8 cellular contexts compared by ENCODE assay signal in the genomic region with DNA sequence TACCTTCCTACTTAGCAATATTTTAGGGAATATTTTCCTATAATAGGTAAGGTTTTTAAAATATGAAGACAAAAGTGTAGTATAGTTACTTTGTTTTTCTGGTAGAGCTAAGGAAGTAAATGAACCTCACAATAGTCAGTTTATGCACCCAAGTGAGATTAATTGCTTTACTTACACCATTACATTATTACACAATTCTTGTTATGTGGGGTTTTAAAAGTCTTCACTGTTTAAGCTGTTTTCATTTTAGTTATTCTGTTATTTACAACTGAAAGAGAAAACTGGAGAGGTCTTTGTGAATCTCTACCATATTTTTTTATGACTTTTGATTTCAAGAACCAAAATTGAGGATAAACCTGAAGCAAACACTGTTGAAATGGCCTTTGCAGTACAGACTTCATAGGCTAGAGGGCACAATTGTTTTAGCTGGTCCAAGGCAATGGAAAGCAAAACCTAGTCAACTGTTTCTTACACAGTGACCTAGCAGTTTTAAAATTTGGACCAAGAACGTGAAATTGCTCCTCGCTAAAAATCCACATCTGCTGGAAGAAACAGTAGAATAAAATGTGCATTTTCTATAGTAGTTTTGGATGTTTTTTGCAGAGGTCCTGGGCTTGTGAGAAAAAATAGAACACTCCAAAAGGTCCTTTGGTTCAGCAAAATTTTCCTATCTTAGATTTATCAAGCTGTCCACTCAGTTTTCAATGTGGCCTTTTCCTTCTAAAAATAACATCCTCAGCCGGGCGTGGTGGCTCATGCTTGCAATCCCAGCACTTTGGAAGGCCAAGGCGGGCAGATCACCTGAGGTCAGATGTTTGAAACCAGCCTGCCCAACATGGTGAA.
A peak's percentile ranks its signal among the peaks of the same experiment; 100 is the strongest.
DNase-seq lines count a peak whose midpoint lies in the region; ATAC-seq and TF ChIP-seq lines count a peak whose summit lies in the region.

No MANE protein-coding gene starts in this region.

- DNase-seq in NB4 (ENCODE audit: low read depth) (peak; percentile 73), glomerular endothelial cell (ENCODE audit: extremely low read depth, low read depth, low spot score) (peak; percentile 41), NCI-H187 (lab: John Stamatoyannopoulos, UW) (no peak)

- peak overlapping the region; percentile 21 for H2AFZ ChIP-seq in parathyroid adenoma

- no peak overlapping the region for H3K9ac ChIP-seq in parathyroid adenoma

- no peaks in the 10 kb centered on the region for H3K27me3 ChIP-seq in parathyroid adenoma (ENCODE audit: control insufficient read depth, insufficient read depth, low read length)

- no peak for TF ChIP-seq POLR2A in NB4 (IDR thresholded peaks at IDR 0.05; ENCODE audit: extremely low read depth, insufficient read length)

- H3K9me3 ChIP-seq in parathyroid adenoma (ENCODE audit: control insufficient read depth, low read length): no peaks in the 10 kb centered on the region

- peak; percentile 87 for ATAC-seq in GM18499 (IDR thresholded peaks at IDR 0.05; ENCODE audit: insufficient read depth, unreplicated experiment)
- peak; percentile 91 for ATAC-seq in HG02763 (IDR thresholded peaks at IDR 0.05; ENCODE audit: unreplicated experiment)

- no peak overlapping the region for H3K4me2 ChIP-seq in parathyroid adenoma (ENCODE audit: low read length)

- H3K4me3 ChIP-seq in NB4 (ENCODE audit: low read depth, low read length) (no peak overlapping the region), WI38 (ENCODE audit: low read depth, low read length) (no peak overlapping the region), parathyroid adenoma (ENCODE audit: low read depth, low read length) (peak overlapping the region; percentile 28)

- no peaks in the 10 kb centered on the region for H3K4me1 ChIP-seq in parathyroid adenoma

- no peaks in the 10 kb centered on the region for H3K79me2 ChIP-seq in parathyroid adenoma

- H3K27ac ChIP-seq in C4-2B: no peak overlapping the region
- peak overlapping the region; percentile 58 for H3K27ac ChIP-seq in parathyroid adenoma

- TF ChIP-seq CTCF in C4-2B (conservative IDR thresholded peaks at IDR 0.05): peak; percentile 87
- peak; percentile 70 for TF ChIP-seq CTCF in NB4 (IDR thresholded peaks at IDR 0.05; ENCODE audit: low read depth, low read length)
- peak; percentile 80 for TF ChIP-seq CTCF in WI38 (IDR thresholded peaks at IDR 0.05; ENCODE audit: low read depth, low read length)
- peak; percentile 87 for TF ChIP-seq CTCF in parathyroid adenoma (IDR thresholded peaks at IDR 0.05)

- no peaks in the 10 kb centered on the region for H3K36me3 ChIP-seq in parathyroid adenoma (ENCODE audit: control insufficient read depth, insufficient read depth, low read length)

Comparison
In these comparisons a context has a peak if more than half of its experiments do, and no peak if none do; other contexts are left out.
1. DNase-seq: peak in NB4 (single experiment) and glomerular endothelial cell (single experiment); none in NCI-H187 (0 of 2).
2. Peak in every context shown above with its lines, with median percentiles within 50 percentile points of each other: CTCF ChIP-seq.